Comparison of ENCODE assay signal across 8 cellular contexts in genomic region chr2:127086800-127087737, GRCh38. TPM values are rescaled to one million over a fixed set of nuclear protein-coding genes. Genes with fewer than 3 reads are reported as not detected.
DNase-seq lines count a peak whose midpoint lies in the region; ATAC-seq and TF ChIP-seq lines count a peak whose summit lies in the region.

No MANE protein-coding gene starts in this region.

- CTCF ChIA-PET in CD4-positive, alpha-beta memory T cell (lab: Charles Lee; ENCODE audit: partially characterized antibody) = interaction anchor here (1.2 to 2.7 kb wide), 2 partner anchors 12 to 19 kb away, joined by 3 to 14 read pairs; no protein-coding TSS in a partner anchor

- peak; percentile 69 for ATAC-seq in GM21447 (IDR thresholded peaks at IDR 0.05; ENCODE audit: unreplicated experiment)

- no peak for TF ChIP-seq POLR2A in testis (IDR thresholded peaks at IDR 0.05)

- WGBS in testis, 2 donors = 36 to 38% methylated on average over 21 to 26 of the region's 26 CpGs

- H3K9me3 Mint-ChIP-seq in CD4-positive, alpha-beta memory T cell = no peaks in the 10 kb centered on the region

- no peaks in the 10 kb centered on the region for H3K9me3 ChIP-seq in CD4-positive, alpha-beta memory T cell (ENCODE audit: control insufficient read depth in 1 of 2, low read length in 2 of 2)
- no peaks in the 10 kb centered on the region for H3K9me3 ChIP-seq in testis

- POLR2A ChIA-PET in CD4-positive, alpha-beta memory T cell (lab: Charles Lee; ENCODE audit: partially characterized antibody) = no interaction called here

- no peak overlapping the region for H3K4me3 ChIP-seq in CD4-positive, alpha-beta memory T cell (ENCODE audit: low read length in 2 of 2)
- H3K4me3 ChIP-seq in astrocyte of the spinal cord (ENCODE audit: low read depth, low read length) = no peak overlapping the region
- no peak overlapping the region for H3K4me3 ChIP-seq in testis

- H3K4me1 Mint-ChIP-seq in CD4-positive, alpha-beta memory T cell = peaks cover 14 to 44% (median 29%) of the 10 kb centered on the region in 4 donors

- no peaks in the 10 kb centered on the region for H3K36me3 Mint-ChIP-seq in CD4-positive, alpha-beta memory T cell

- intact Hi-C loops in CD4-positive, alpha-beta memory T cell (cut with micrococcal nuclease) = loop anchor here (10.0 kb wide), 3 partner anchors 208 to 438 kb away; partner anchors contain the start of genes ERCC3, IWS1 and PROC
- intact Hi-C loops in testis (cut with DNase I; ENCODE audit: low total_unique reads) = loop anchor here (10.0 kb wide), 1 partner anchor 88 kb away; no protein-coding TSS in a partner anchor

- no peak overlapping the region for H3K27ac ChIP-seq in CD4-positive, alpha-beta memory T cell (ENCODE audit: low read depth, low read length)
- peak overlapping the region; percentile 72 to 83 for H3K27ac ChIP-seq in testis

- no peak overlapping the region for H3K4me3 Mint-ChIP-seq in CD4-positive, alpha-beta memory T cell

- H3K4me1 ChIP-seq in CD4-positive, alpha-beta memory T cell (ENCODE audit: insufficient read depth, low read length) = peaks cover 40% of the 10 kb centered on the region
- peaks cover 56% of the 10 kb centered on the region for H3K4me1 ChIP-seq in testis

- no peaks in the 10 kb centered on the region for H3K36me3 ChIP-seq in CD4-positive, alpha-beta memory T cell (ENCODE audit: insufficient read depth, low read length)
- no peaks in the 10 kb centered on the region for H3K36me3 ChIP-seq in testis (ENCODE audit: low read depth, missing control alignments)

- H3K27ac Mint-ChIP-seq in CD4-positive, alpha-beta memory T cell = peak overlapping the region in 4 of 7 donors; percentile 15 to 66 (median 59)

- DNase-seq in CD4-positive, alpha-beta memory T cell = no peak
- DNase-seq in HT1080 (ENCODE audit: low read depth) (peak; percentile 16), astrocyte of the spinal cord (ENCODE audit: low read depth, low spot score) (peak; percentile 95), left kidney (ENCODE audit: low read depth, low spot score) (peak; percentile 97), testis (peak; percentile 78)
- no peak for DNase-seq in stimulated activated CD4-positive, alpha-beta T cell treated with anti-CD3 and anti-CD28 coated beads, Interleukin-4, amount 100 ng/mL, for 4 hours
- no peak for DNase-seq in effector CD4-positive, alpha-beta T cell

- no peaks in the 10 kb centered on the region for H3K27me3 ChIP-seq in CD4-positive, alpha-beta memory T cell (ENCODE audit: insufficient read depth, low read length)
- no peaks in the 10 kb centered on the region for H3K27me3 ChIP-seq in testis

- in situ Hi-C loops in astrocyte of the spinal cord (cut with HindIII; ENCODE audit: low sequenced_read_pairs) = no loop called here

- TF ChIP-seq CTCF in astrocyte of the spinal cord (IDR thresholded peaks at IDR 0.05; ENCODE audit: low read depth, low read length) (no peak), testis (IDR thresholded peaks at IDR 0.05) (no peak)

- peaks cover 0 to 2% of the 10 kb centered on the region in 2 donors for H3K27me3 Mint-ChIP-seq in CD4-positive, alpha-beta memory T cell

RNA-seq across cellular contexts. Expression of gene BIN1, which starts 19.9 kb away (rescaled TPM):
- total RNA-seq in CD4-positive, alpha-beta memory T cell = 100 to 1,000 TPM in 1 of 2 experiments, 10 to 100 TPM in 1; 99.4 to 103 TPM
- 100 to 1,000 TPM; 141 to 163 TPM for polyA plus RNA-seq in CD4-positive, alpha-beta memory T cell
- 68.0 and 68.8 TPM in 2 replicates for total RNA-seq in HT1080 (2014; rRNA removed; shearing (Covaris generic))
- 47.8 and 48.5 TPM in 2 replicates for polyA plus RNA-seq in HT1080 (2015; cell fraction: cytosol; rRNA removed)
- 36.4 and 40.8 TPM in 2 replicates for polyA plus RNA-seq in HT1080 (2015; cell fraction: nucleus; rRNA removed)
- total RNA-seq in testis = 10 to 100 TPM; 25.0 to 28.7 TPM
- 38.8 TPM for polyA plus RNA-seq in testis (ENCODE audit: insufficient read depth, low read depth, low replicate concordance)

Comparison
In these comparisons a context has a peak if more than half of its experiments do, and no peak if none do; other contexts are left out.
1. DNase-seq: peak in HT1080 (single experiment), astrocyte of the spinal cord (single experiment), left kidney (single experiment) and testis (single experiment); none in CD4-positive, alpha-beta memory T cell (0 of 5), stimulated activated CD4-positive, alpha-beta T cell treated with anti-CD3 and anti-CD28 coated beads, Interleukin-4, amount 100 ng/mL, for 4 hours (0 of 2) and effector CD4-positive, alpha-beta T cell (single experiment).